8 cellular contexts compared by ENCODE assay signal in the genomic region with DNA sequence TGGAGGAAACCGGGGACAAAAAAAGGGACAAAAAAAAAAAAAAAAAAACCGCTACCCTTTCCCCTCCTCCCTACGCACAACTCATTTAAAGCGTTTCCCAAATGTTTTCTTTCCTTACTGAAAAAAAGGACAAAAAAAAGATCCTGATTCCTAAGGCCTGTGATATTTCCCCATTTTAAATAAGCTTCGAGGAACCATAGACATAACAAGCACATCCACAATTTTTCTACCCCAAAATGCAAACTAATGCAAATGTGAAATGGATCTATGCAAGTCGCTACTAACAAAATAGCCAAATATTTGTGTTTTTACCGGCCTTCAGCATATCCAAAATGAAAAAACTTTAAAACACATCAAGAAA. TPM values are rescaled to one million over a fixed set of nuclear protein-coding genes. Genes with fewer than 3 reads are reported as not detected.
DNase-seq lines count a peak whose midpoint lies in the region; ATAC-seq and TF ChIP-seq lines count a peak whose summit lies in the region.

No MANE protein-coding gene starts in this region.

- DNase-seq in GM12865 (ENCODE audit: low read depth) (no peak), SK-N-MC (ENCODE audit: low read depth, low spot score) (no peak), fibroblast of the aortic adventitia (ENCODE audit: low read depth) (no peak), sigmoid colon (no peak), head of caudate nucleus (no peak), KBM-7 (no peak)

- peak overlapping the region; percentile 86 for H3K4me3 ChIP-seq in GM12865 (ENCODE audit: low read depth, low read length)
- peak overlapping the region; percentile 93 for H3K4me3 ChIP-seq in SK-N-MC
- peak overlapping the region; percentile 73 for H3K4me3 ChIP-seq in fibroblast of the aortic adventitia (ENCODE audit: low read depth, low read length)
- peak overlapping the region; percentile 45 to 97 (median 88) for H3K4me3 ChIP-seq in sigmoid colon

- no peak for TF ChIP-seq EP300 in sigmoid colon (IDR thresholded peaks at IDR 0.05)

- no peak for TF ChIP-seq POLR2A in sigmoid colon (IDR thresholded peaks at IDR 0.05)

- H3K4me1 ChIP-seq in sigmoid colon: peaks cover 0 to 20% (median 12%) of the 10 kb centered on the region in 4 donors

- 3 to 10% methylated on average over 7 of the region's 7 CpGs for WGBS in sigmoid colon, 2 donors

- TF ChIP-seq CTCF in GM12865 (IDR thresholded peaks at IDR 0.05; ENCODE audit: insufficient read depth, low read depth, low read length, missing control alignments): no peak
- no peak for TF ChIP-seq CTCF in fibroblast of the aortic adventitia (IDR thresholded peaks at IDR 0.05; ENCODE audit: insufficient read depth, low read length)
- TF ChIP-seq CTCF in sigmoid colon (IDR thresholded peaks at IDR 0.05): no peak

- in situ Hi-C loops in KBM-7 (cut with MboI; ENCODE audit: low pct_unique_long_range_greater_than_20kb, low sequenced_read_pairs): no loop called here

- H3K27ac ChIP-seq in SK-N-MC (peak overlapping the region; percentile 87), sigmoid colon (peak overlapping the region; percentile 98 to 99 (median 98))

- peak overlapping the region; percentile 84 for H3K9ac ChIP-seq in SK-N-MC (ENCODE audit: insufficient read length)

- no peaks in the 10 kb centered on the region for H3K27me3 ChIP-seq in sigmoid colon

- H3K36me3 ChIP-seq in SK-N-MC (ENCODE audit: insufficient read depth, low read length) (no peaks in the 10 kb centered on the region), sigmoid colon (no peaks in the 10 kb centered on the region)

- intact Hi-C loops in sigmoid colon (cut with DNase I): no loop called here
- intact Hi-C loops in head of caudate nucleus (cut with DNase I): loop anchor here (5.0 kb wide), 1 partner anchor 322 kb away; no protein-coding TSS in a partner anchor

- no peaks in the 10 kb centered on the region for H3K9me3 ChIP-seq in SK-N-MC (ENCODE audit: low read depth, low read length)
- no peaks in the 10 kb centered on the region for H3K9me3 ChIP-seq in sigmoid colon

- no peak for ATAC-seq in HG02759 (IDR thresholded peaks at IDR 0.05; ENCODE audit: unreplicated experiment)
- no peak for ATAC-seq in HG02678 (IDR thresholded peaks at IDR 0.05; ENCODE audit: unreplicated experiment)

RNA-seq across cellular contexts. Expression of a gene that starts 1.4 kb away (rescaled TPM):
- total RNA-seq in fibroblast of the aortic adventitia (ENCODE audit: low replicate concordance) (15.8 and 32.3 TPM in 2 replicates), sigmoid colon (10 to 100 TPM; 11.4 to 20.2 (median 15.9) TPM)
- 10 to 100 TPM; 17.6 to 27.0 (median 21.0) TPM for polyA plus RNA-seq in sigmoid colon
